ENCODE assay signal across 2 cellular contexts in genomic region chr14:100696590-100696989, GRCh38.
TF ChIP-seq lines count a peak whose summit lies in the region.

No MANE protein-coding gene starts in this region.

TF ChIP-seq in SK-N-SH, 30 proteins besides CTCF, POLR2A, EP300 and RAD21 (continued from another document):
- TF ChIP-seq ZBTB33 (IDR thresholded peaks at IDR 0.05; ENCODE audit: borderline replicate concordance, low read depth): no peak

TF ChIP-seq in SK-N-SH treated with all-trans-retinoic acid at 6 μM for 48 hours, 23 proteins besides CTCF, POLR2A, EP300 and RAD21 (continued from another document):
- TF ChIP-seq PATZ1 (CRISPR knock-in tag; IDR thresholded peaks at IDR 0.05; ENCODE audit: borderline replicate concordance) (no peak), ISL1 (CRISPR knock-in tag; IDR thresholded peaks at IDR 0.05) (no peak), ESRRG (CRISPR knock-in tag; IDR thresholded peaks at IDR 0.05) (no peak), SNAI2 (CRISPR knock-in tag; IDR thresholded peaks at IDR 0.05) (no peak), CREB5 (CRISPR knock-in tag; IDR thresholded peaks at IDR 0.05; ENCODE audit: low read depth) (no peak), TSHZ2 (CRISPR knock-in tag; IDR thresholded peaks at IDR 0.05) (no peak), BACH2 (CRISPR knock-in tag; IDR thresholded peaks at IDR 0.05; ENCODE audit: borderline replicate concordance) (no peak), ARNTL (CRISPR knock-in tag; IDR thresholded peaks at IDR 0.05; ENCODE audit: borderline replicate concordance, low read depth) (no peak)
